ENCODE assay signal across 1 cellular context in genomic region chr15:77944002-77944867, GRCh38.
TF ChIP-seq lines count a peak whose summit lies in the region.

No MANE protein-coding gene starts in this region.

TF ChIP-seq in HepG2, 621 proteins besides CTCF, POLR2A, EP300 and RAD21 (continued from another document and continues in another):
- TF ChIP-seq SRSF9 (IDR thresholded peaks at IDR 0.05; ENCODE audit: borderline replicate concordance, insufficient read depth, low read depth, low read length, poor library complexity, severe bottlenecking) (no peak), ZNF382 (CRISPR knock-in tag; IDR thresholded peaks at IDR 0.05; ENCODE audit: borderline replicate concordance) (no peak), PTBP1 (IDR thresholded peaks at IDR 0.05; ENCODE audit: low read depth, low read length, poor library complexity, severe bottlenecking) (no peak), ZNF263 (CRISPR knock-in tag; IDR thresholded peaks at IDR 0.05) (no peak), ATF3 (CRISPR knock-in tag; IDR thresholded peaks at IDR 0.05) (no peak), MTERF4 (CRISPR knock-in tag; IDR thresholded peaks at IDR 0.05) (no peak), ZNF317 (CRISPR knock-in tag; IDR thresholded peaks at IDR 0.05) (peak; percentile 34; the same call in 1 of the 2 replicates), TSC22D2 (CRISPR knock-in tag; IDR thresholded peaks at IDR 0.05; ENCODE audit: borderline replicate concordance) (no peak), TAF1 (CRISPR knock-in tag; IDR thresholded peaks at IDR 0.05) (peak; percentile 46; the same call in 1 of the 2 replicates), ZNF781 (CRISPR knock-in tag; IDR thresholded peaks at IDR 0.05; ENCODE audit: borderline replicate concordance, not compliant biosample characterization) (no peak), ATF2 (CRISPR knock-in tag; IDR thresholded peaks at IDR 0.05) (no peak), ZSCAN20 (CRISPR knock-in tag; IDR thresholded peaks at IDR 0.05; ENCODE audit: borderline replicate concordance) (no peak), RXRB (CRISPR knock-in tag; IDR thresholded peaks at IDR 0.05; ENCODE audit: borderline replicate concordance) (peak; percentile 84), NR2F2 (IDR thresholded peaks at IDR 0.05; ENCODE audit: borderline replicate concordance, low read depth) (no peak), MLX (CRISPR knock-in tag; IDR thresholded peaks at IDR 0.05) (no peak), DPF2 (CRISPR knock-in tag; IDR thresholded peaks at IDR 0.05; ENCODE audit: borderline replicate concordance, low read depth) (peak; percentile 35; the same call in 1 of the 2 replicates), ZNF792 (CRISPR knock-in tag; IDR thresholded peaks at IDR 0.05) (peak; percentile 50; the same call in 1 of the 2 replicates), AHDC1 (CRISPR knock-in tag; IDR thresholded peaks at IDR 0.05; ENCODE audit: borderline replicate concordance) (peak; percentile 50; the same call in 1 of the 2 replicates), RNF2 (conservative IDR thresholded peaks at IDR 0.05; ENCODE audit: low read depth) (no peak), WIZ (CRISPR knock-in tag; IDR thresholded peaks at IDR 0.05) (no peak), ZBTB7A (CRISPR knock-in tag; IDR thresholded peaks at IDR 0.05) (no peak), PLRG1 (conservative IDR thresholded peaks at IDR 0.05) (no peak), FOXK1 (CRISPR knock-in tag; IDR thresholded peaks at IDR 0.05; ENCODE audit: borderline replicate concordance, low read depth) (no peak), MAFK (conservative IDR thresholded peaks at IDR 0.05 in 1 of 2, IDR thresholded peaks at IDR 0.05 in 1 of 2; ENCODE audit: low read length in 2 of 2) (no peak), XRCC5 (optimal IDR thresholded peaks at IDR 0.05; ENCODE audit: low read length) (no peak), TOPORS (CRISPR knock-in tag; IDR thresholded peaks at IDR 0.05) (no peak), SPEN (CRISPR knock-in tag; IDR thresholded peaks at IDR 0.05; ENCODE audit: low read depth) (peak; percentile 40; the same call in 1 of the 2 replicates), ISL2 (CRISPR knock-in tag; IDR thresholded peaks at IDR 0.05) (0 out of 2 replicates have a peak, but pooled peaks have one; percentile 35), ZNF251 (CRISPR knock-in tag; IDR thresholded peaks at IDR 0.05) (no peak), SATB2 (CRISPR knock-in tag; IDR thresholded peaks at IDR 0.05) (no peak), BRCA1 (CRISPR knock-in tag; IDR thresholded peaks at IDR 0.05) (no peak), TRIM24 (CRISPR knock-in tag; IDR thresholded peaks at IDR 0.05) (no peak), NONO (IDR thresholded peaks at IDR 0.05) (no peak), NONO (CRISPR knock-in tag; conservative IDR thresholded peaks at IDR 0.05) (peak; percentile 77), FOXP1 (IDR thresholded peaks at IDR 0.05) (no peak), FOXP1 (CRISPR knock-in tag; IDR thresholded peaks at IDR 0.05) (peak; percentile 26; the same call in 1 of the 2 replicates), ZNF12 (CRISPR knock-in tag; IDR thresholded peaks at IDR 0.05) (0 out of 2 replicates have a peak, but pooled peaks have one; percentile 9), POLR2G (IDR thresholded peaks at IDR 0.05; ENCODE audit: low read depth, low read length) (peak; percentile 72; the same call in 1 of the 2 replicates)
- TF ChIP-seq, protein P1, sequence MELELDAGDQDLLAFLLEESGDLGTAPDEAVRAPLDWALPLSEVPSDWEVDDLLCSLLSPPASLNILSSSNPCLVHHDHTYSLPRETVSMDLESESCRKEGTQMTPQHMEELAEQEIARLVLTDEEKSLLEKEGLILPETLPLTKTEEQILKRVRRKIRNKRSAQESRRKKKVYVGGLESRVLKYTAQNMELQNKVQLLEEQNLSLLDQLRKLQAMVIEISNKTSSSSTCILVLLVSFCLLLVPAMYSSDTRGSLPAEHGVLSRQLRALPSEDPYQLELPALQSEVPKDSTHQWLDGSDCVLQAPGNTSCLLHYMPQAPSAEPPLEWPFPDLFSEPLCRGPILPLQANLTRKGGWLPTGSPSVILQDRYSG (CRISPR knock-in tag; IDR thresholded peaks at IDR 0.05) = no peak
- TF ChIP-seq, protein P2, sequence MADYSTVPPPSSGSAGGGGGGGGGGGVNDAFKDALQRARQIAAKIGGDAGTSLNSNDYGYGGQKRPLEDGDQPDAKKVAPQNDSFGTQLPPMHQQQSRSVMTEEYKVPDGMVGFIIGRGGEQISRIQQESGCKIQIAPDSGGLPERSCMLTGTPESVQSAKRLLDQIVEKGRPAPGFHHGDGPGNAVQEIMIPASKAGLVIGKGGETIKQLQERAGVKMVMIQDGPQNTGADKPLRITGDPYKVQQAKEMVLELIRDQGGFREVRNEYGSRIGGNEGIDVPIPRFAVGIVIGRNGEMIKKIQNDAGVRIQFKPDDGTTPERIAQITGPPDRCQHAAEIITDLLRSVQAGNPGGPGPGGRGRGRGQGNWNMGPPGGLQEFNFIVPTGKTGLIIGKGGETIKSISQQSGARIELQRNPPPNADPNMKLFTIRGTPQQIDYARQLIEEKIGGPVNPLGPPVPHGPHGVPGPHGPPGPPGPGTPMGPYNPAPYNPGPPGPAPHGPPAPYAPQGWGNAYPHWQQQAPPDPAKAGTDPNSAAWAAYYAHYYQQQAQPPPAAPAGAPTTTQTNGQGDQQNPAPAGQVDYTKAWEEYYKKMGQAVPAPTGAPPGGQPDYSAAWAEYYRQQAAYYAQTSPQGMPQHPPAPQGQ (CRISPR knock-in tag; IDR thresholded peaks at IDR 0.05; ENCODE audit: borderline replicate concordance) = no peak
- TF ChIP-seq, protein P3, sequence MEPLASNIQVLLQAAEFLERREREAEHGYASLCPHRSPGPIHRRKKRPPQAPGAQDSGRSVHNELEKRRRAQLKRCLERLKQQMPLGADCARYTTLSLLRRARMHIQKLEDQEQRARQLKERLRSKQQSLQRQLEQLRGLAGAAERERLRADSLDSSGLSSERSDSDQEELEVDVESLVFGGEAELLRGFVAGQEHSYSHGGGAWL (CRISPR knock-in tag; IDR thresholded peaks at IDR 0.05) = no peak
- TF ChIP-seq, protein P4, sequence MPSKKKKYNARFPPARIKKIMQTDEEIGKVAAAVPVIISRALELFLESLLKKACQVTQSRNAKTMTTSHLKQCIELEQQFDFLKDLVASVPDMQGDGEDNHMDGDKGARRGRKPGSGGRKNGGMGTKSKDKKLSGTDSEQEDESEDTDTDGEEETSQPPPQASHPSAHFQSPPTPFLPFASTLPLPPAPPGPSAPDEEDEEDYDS (CRISPR knock-in tag; IDR thresholded peaks at IDR 0.05) = peak; percentile 30
- TF ChIP-seq, protein P5, sequence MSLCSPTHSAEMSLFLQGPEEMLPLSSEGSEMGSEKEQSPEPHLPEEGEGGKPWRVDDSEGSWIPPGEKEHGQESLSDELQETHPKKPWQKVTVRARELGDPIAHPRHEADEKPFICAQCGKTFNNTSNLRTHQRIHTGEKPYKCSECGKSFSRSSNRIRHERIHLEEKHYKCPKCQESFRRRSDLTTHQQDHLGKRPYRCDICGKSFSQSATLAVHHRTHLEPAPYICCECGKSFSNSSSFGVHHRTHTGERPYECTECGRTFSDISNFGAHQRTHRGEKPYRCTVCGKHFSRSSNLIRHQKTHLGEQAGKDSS (CRISPR knock-in tag; IDR thresholded peaks at IDR 0.05; ENCODE audit: borderline replicate concordance, low read depth) = peak; percentile 27; the same call in 1 of the 2 replicates
- TF ChIP-seq, protein P6, sequence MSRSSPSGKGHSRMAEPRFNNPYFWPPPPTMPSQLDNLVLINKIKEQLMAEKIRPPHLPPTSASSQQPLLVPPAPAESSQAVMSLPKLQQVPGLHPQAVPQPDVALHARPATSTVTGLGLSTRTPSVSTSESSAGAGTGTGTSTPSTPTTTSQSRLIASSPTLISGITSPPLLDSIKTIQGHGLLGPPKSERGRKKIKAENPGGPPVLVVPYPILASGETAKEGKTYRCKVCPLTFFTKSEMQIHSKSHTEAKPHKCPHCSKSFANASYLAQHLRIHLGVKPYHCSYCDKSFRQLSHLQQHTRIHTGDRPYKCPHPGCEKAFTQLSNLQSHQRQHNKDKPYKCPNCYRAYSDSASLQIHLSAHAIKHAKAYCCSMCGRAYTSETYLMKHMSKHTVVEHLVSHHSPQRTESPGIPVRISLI (CRISPR knock-in tag; IDR thresholded peaks at IDR 0.05; ENCODE audit: borderline replicate concordance) = no peak
- TF ChIP-seq, protein P7, sequence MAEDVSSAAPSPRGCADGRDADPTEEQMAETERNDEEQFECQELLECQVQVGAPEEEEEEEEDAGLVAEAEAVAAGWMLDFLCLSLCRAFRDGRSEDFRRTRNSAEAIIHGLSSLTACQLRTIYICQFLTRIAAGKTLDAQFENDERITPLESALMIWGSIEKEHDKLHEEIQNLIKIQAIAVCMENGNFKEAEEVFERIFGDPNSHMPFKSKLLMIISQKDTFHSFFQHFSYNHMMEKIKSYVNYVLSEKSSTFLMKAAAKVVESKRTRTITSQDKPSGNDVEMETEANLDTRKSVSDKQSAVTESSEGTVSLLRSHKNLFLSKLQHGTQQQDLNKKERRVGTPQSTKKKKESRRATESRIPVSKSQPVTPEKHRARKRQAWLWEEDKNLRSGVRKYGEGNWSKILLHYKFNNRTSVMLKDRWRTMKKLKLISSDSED (CRISPR knock-in tag; IDR thresholded peaks at IDR 0.05) = no peak
- TF ChIP-seq, protein P8, sequence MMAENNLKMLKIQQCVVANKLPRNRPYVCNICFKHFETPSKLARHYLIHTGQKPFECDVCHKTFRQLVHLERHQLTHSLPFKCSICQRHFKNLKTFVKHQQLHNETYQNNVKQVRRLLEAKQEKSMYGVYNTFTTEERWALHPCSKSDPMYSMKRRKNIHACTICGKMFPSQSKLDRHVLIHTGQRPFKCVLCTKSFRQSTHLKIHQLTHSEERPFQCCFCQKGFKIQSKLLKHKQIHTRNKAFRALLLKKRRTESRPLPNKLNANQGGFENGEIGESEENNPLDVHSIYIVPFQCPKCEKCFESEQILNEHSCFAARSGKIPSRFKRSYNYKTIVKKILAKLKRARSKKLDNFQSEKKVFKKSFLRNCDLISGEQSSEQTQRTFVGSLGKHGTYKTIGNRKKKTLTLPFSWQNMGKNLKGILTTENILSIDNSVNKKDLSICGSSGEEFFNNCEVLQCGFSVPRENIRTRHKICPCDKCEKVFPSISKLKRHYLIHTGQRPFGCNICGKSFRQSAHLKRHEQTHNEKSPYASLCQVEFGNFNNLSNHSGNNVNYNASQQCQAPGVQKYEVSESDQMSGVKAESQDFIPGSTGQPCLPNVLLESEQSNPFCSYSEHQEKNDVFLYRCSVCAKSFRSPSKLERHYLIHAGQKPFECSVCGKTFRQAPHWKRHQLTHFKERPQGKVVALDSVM (CRISPR knock-in tag; IDR thresholded peaks at IDR 0.05) = peak; percentile 65
